ENCODE assay signal across 8 cellular contexts in genomic region chr2:120231974-120232635, GRCh38. TPM values are rescaled to one million over a fixed set of nuclear protein-coding genes. Genes with fewer than 3 reads are reported as not detected.
DNase-seq lines count a peak whose midpoint lies in the region; ATAC-seq and TF ChIP-seq lines count a peak whose summit lies in the region.

No MANE protein-coding gene starts in this region.

- H3K36me3 ChIP-seq in Peyer's patch = no peaks in the 10 kb centered on the region
- no peaks in the 10 kb centered on the region for H3K36me3 ChIP-seq in liver (ENCODE audit: control insufficient read depth in 4 of 4, insufficient read depth in 3 of 4, low read depth in 1 of 4, low read length in 3 of 4)

- no peaks in the 10 kb centered on the region for H3K9me3 Mint-ChIP-seq in activated naive CD8-positive, alpha-beta T cell (ENCODE audit: low read depth)

- no peak for TF ChIP-seq RAD21 in liver (IDR thresholded peaks at IDR 0.05)

- H3K27ac ChIP-seq in Peyer's patch (peak overlapping the region; percentile 79 to 87 (median 82)), liver (ENCODE audit: low read depth in 1 of 2, low read length in 2 of 2) (peak overlapping the region; percentile 49 to 55)

- H3K27me3 ChIP-seq in Peyer's patch = no peaks in the 10 kb centered on the region
- H3K27me3 ChIP-seq in liver (ENCODE audit: control insufficient read depth in 4 of 4, insufficient read depth in 4 of 4, low read length in 3 of 4) = no peaks in the 10 kb centered on the region

- H3K4me1 Mint-ChIP-seq in activated naive CD8-positive, alpha-beta T cell (ENCODE audit: low read depth) = peaks cover 62% of the 10 kb centered on the region

- peaks cover 6 to 30% (median 6%) of the 10 kb centered on the region in 4 donors for H3K4me1 ChIP-seq in Peyer's patch
- peaks cover 0 to 3% (median under 1%) of the 10 kb centered on the region in 4 donors for H3K4me1 ChIP-seq in liver (ENCODE audit: control insufficient read depth in 4 of 4, insufficient read depth in 4 of 4, low read length in 3 of 4)

- peak overlapping the region; percentile 99 for H3K27ac Mint-ChIP-seq in activated naive CD8-positive, alpha-beta T cell

- TF ChIP-seq CTCF in GM13977 (IDR thresholded peaks at IDR 0.05; ENCODE audit: extremely low read depth, insufficient read depth, missing control alignments) (no peak), Peyer's patch (IDR thresholded peaks at IDR 0.05) (no peak), liver (IDR thresholded peaks at IDR 0.05; ENCODE audit: low read depth, low read length, missing input control) (no peak)

- ATAC-seq in HG02642 (IDR thresholded peaks at IDR 0.05; ENCODE audit: poor library complexity, unreplicated experiment) = peak; percentile 83
- no peak for ATAC-seq in SK-N-SH treated with all-trans-retinoic acid at 6 μM for 48 hours

- peak overlapping the region in 1 of 2 donors; percentile 70 for H3K9ac ChIP-seq in liver (ENCODE audit: low read depth in 1 of 2, low read length in 2 of 2)

- H3K27me3 Mint-ChIP-seq in activated naive CD8-positive, alpha-beta T cell = no peaks in the 10 kb centered on the region

- DNase-seq in GM13977 (ENCODE audit: low spot score) (peak; percentile 84), Peyer's patch (peak; percentile 62 to 82 (median 69)), NCI-H82 (lab: John Stamatoyannopoulos, UW) (no peak)
- DNase-seq in stimulated activated CD8-positive, alpha-beta memory T cell treated with anti-CD3 and anti-CD28 coated beads, Interleukin-4, amount 100 ng/mL, for 24 hours (ENCODE audit: low read depth) = peak; percentile 44

- peak; percentile 14 to 19 for TF ChIP-seq POLR2A in Peyer's patch (IDR thresholded peaks at IDR 0.05)

- WGBS in liver = 61% methylated on average over 15 of the region's 15 CpGs

- H3K4me3 Mint-ChIP-seq in activated naive CD8-positive, alpha-beta T cell = peak overlapping the region; percentile 93

- in situ Hi-C loops in GM13977 (cut with MboI; ENCODE audit: low pct_unique_long_range_greater_than_20kb, low sequenced_read_pairs, unreplicated experiment) = no loop called here

- H3K4me3 ChIP-seq in Peyer's patch (peak overlapping the region; percentile 42 to 61 (median 49)), liver (ENCODE audit: low read depth in 1 of 3, low read length in 3 of 3) (peak overlapping the region in 2 of 3 donors; percentile 27 to 34)

- no peaks in the 10 kb centered on the region for H3K9me3 ChIP-seq in Peyer's patch
- H3K9me3 ChIP-seq in liver (ENCODE audit: control insufficient read depth in 4 of 4, low read length in 3 of 4) = no peaks in the 10 kb centered on the region

- no peaks in the 10 kb centered on the region for H3K36me3 Mint-ChIP-seq in activated naive CD8-positive, alpha-beta T cell

TF ChIP-seq in liver, 16 proteins besides CTCF, POLR2A, EP300 and RAD21 (continues in another document):
- no peak for TF ChIP-seq NR2F2 (IDR thresholded peaks at IDR 0.05)
- TF ChIP-seq ZBTB33 (IDR thresholded peaks at IDR 0.05) = no peak
- TF ChIP-seq EGR1 (IDR thresholded peaks at IDR 0.05; ENCODE audit: low read depth in 2 of 2) = no peak
- TF ChIP-seq ATF3 (IDR thresholded peaks at IDR 0.05) = no peak
- no peak for TF ChIP-seq YY1 (IDR thresholded peaks at IDR 0.05)
- TF ChIP-seq FOXA2 (IDR thresholded peaks at IDR 0.05) = no peak

TF ChIP-seq in SK-N-SH treated with all-trans-retinoic acid at 6 μM for 48 hours, 23 proteins besides CTCF, POLR2A, EP300 and RAD21:
- TF ChIP-seq GLIS3 (CRISPR knock-in tag; IDR thresholded peaks at IDR 0.05) (no peak), PPARA (CRISPR knock-in tag; IDR thresholded peaks at IDR 0.05; ENCODE audit: borderline replicate concordance) (no peak), ZC3H10 (CRISPR knock-in tag; IDR thresholded peaks at IDR 0.05) (no peak), ISL1 (CRISPR knock-in tag; IDR thresholded peaks at IDR 0.05) (no peak), ZNF8 (CRISPR knock-in tag; IDR thresholded peaks at IDR 0.05) (no peak), TSHZ2 (CRISPR knock-in tag; IDR thresholded peaks at IDR 0.05) (no peak), CSDC2 (CRISPR knock-in tag; IDR thresholded peaks at IDR 0.05) (no peak), RARB (CRISPR knock-in tag; IDR thresholded peaks at IDR 0.05) (no peak), ZNF565 (CRISPR knock-in tag; conservative IDR thresholded peaks at IDR 0.05; ENCODE audit: low read depth) (no peak), ZFP3 (CRISPR knock-in tag; IDR thresholded peaks at IDR 0.05) (no peak), POU6F1 (CRISPR knock-in tag; IDR thresholded peaks at IDR 0.05; ENCODE audit: borderline replicate concordance, low read depth) (no peak)

RNA-seq across cellular contexts. Expression of gene TMEM185B, which starts 8.9 kb away (rescaled TPM):
- 10 to 100 TPM; 11.6 to 33.3 (median 20.1) TPM for total RNA-seq in Peyer's patch
- 1 to 10 TPM; 8.0 to 8.5 TPM for total RNA-seq in liver
- 1 to 10 TPM; 1.8 to 5.7 TPM for polyA plus RNA-seq in liver

RNA-seq across cellular contexts. Expression of gene RALB, which starts 20.5 kb away (rescaled TPM):
- 10 to 100 TPM; 49.3 to 61.9 (median 50.2) TPM for total RNA-seq in Peyer's patch
- total RNA-seq in liver = 10 to 100 TPM; 19.7 to 20.6 TPM
- 10 to 100 TPM; 11.1 to 26.4 TPM for polyA plus RNA-seq in liver
